18 cellular contexts compared by ENCODE assay signal in genomic region chr5:150073086-150073625, GRCh38. TPM values are rescaled to one million over a fixed set of nuclear protein-coding genes. Genes with fewer than 3 reads are reported as not detected.
A peak's percentile ranks its signal among the peaks of the same experiment; 100 is the strongest.
DNase-seq lines count a peak whose midpoint lies in the region; ATAC-seq and TF ChIP-seq lines count a peak whose summit lies in the region.
"Had no signal": no experiment of that assay in that cellular context is flagged by ENCODE, and none has a peak within 500 bp of the region (broad histone marks: within the 10 kb centered on the region; RNA-seq: fewer than 3 reads in every experiment).

No MANE protein-coding gene starts in this region.

- no peak for TF ChIP-seq EP300 in stomach (IDR thresholded peaks at IDR 0.05)

- intact Hi-C loops in cardiac septum (cut with DNase I), result no loop called here
- intact Hi-C loops in left ventricle myocardium inferior (cut with micrococcal nuclease), result no loop called here
- intact Hi-C loops in stomach (cut with DNase I; ENCODE audit: low total_unique reads), result no loop called here

- no peak overlapping the region for H3K27ac Mint-ChIP-seq in endodermal cell

- in situ Hi-C loops in GM23248 (cut with MboI), result no loop called here

- H2AFZ ChIP-seq in GM23248, result no peak overlapping the region
- H2AFZ ChIP-seq: PC-9 had no signal

- DNase-seq in cardiac septum (ENCODE audit: low spot score) (peak; percentile 70), left ventricle myocardium inferior (no peak), endodermal cell (peak; percentile 28), stomach (peak; percentile 15), activated gamma-delta T cell treated with Interleukin-2 at 50 U/mL for 16 hours (no peak), GM23248 (no peak)
- DNase-seq: ACHN, AML-193, COR-L47, DMS153, NCI-H1092, NCI-H146, NCI-H2081 treated with DMSO at 0.1 percent for 48 hours, NCI-H510A, NCI-H774, PC-9 had no signal

- H3K4me1 ChIP-seq in left ventricle myocardium inferior, result no peaks in the 10 kb centered on the region
- H3K4me1 ChIP-seq in endodermal cell (ENCODE audit: control insufficient read depth, insufficient read depth, low read length), result no peaks in the 10 kb centered on the region
- peaks cover 0 to 5% (median 0%) of the 10 kb centered on the region in 4 donors for H3K4me1 ChIP-seq in stomach
- no peaks in the 10 kb centered on the region for H3K4me1 ChIP-seq in GM23248 (ENCODE audit: insufficient read depth)

- no peak overlapping the region for H3K4me3 ChIP-seq in left ventricle myocardium inferior
- H3K4me3 ChIP-seq in endodermal cell (ENCODE audit: low read length), result no peak overlapping the region
- H3K4me3 ChIP-seq in stomach, result no peak overlapping the region
- H3K4me3 ChIP-seq in GM23248, result no peak overlapping the region
- H3K4me3 ChIP-seq: PC-9 had no signal

- H3K27me3 ChIP-seq in left ventricle myocardium inferior (ENCODE audit: low read depth) (no peaks in the 10 kb centered on the region), endodermal cell (ENCODE audit: control insufficient read depth, insufficient read depth, low read length, poor library complexity, severe bottlenecking) (peaks cover 19% of the 10 kb centered on the region), stomach (no peaks in the 10 kb centered on the region), GM23248 (replicated peaks; ENCODE audit: insufficient read depth) (no peaks in the 10 kb centered on the region)

- 88 to 95% methylated on average over 2 to 5 of the region's 5 CpGs for WGBS in endodermal cell (ENCODE audit: insufficient coverage in 1 of 2, insufficient read length in 1 of 2), 2 experiments
- WGBS in stomach, 5 donors, result 73 to 93% (median 92%) methylated on average over 5 of the region's 5 CpGs
- WGBS in GM23248 (ENCODE audit: low coverage in 1 of 2, low lambda C conversion rate in 2 of 2, missing lambda C conversion rate in 2 of 2), 2 experiments, result 73 to 76% methylated on average over 5 of the region's 5 CpGs

- no peaks in the 10 kb centered on the region for H3K9me2 ChIP-seq in GM23248 (ENCODE audit: insufficient read depth)

- no peaks in the 10 kb centered on the region for H3K79me2 ChIP-seq in GM23248 (ENCODE audit: insufficient read depth)

- H3K9ac ChIP-seq in endodermal cell (ENCODE audit: extremely low read depth, low read length, poor library complexity, severe bottlenecking) (no peak overlapping the region), GM23248 (no peak overlapping the region)

- no peaks in the 10 kb centered on the region for H3K9me3 Mint-ChIP-seq in endodermal cell

- TF ChIP-seq CTCF in left ventricle myocardium inferior (IDR thresholded peaks at IDR 0.05; ENCODE audit: borderline replicate concordance) (no peak), endodermal cell (conservative IDR thresholded peaks at IDR 0.05) (no peak), stomach (IDR thresholded peaks at IDR 0.05) (no peak)

- no peaks in the 10 kb centered on the region for H4K20me1 ChIP-seq in GM23248 (ENCODE audit: insufficient read depth)

- no peak overlapping the region for H3K27ac ChIP-seq in left ventricle myocardium inferior (replicated peaks)
- no peak overlapping the region for H3K27ac ChIP-seq in endodermal cell (ENCODE audit: low read depth, low read length)
- no peak overlapping the region for H3K27ac ChIP-seq in stomach
- no peak overlapping the region for H3K27ac ChIP-seq in GM23248
- H3K27ac ChIP-seq: PC-9 had no signal

- no peak for TF ChIP-seq POLR2A in stomach (IDR thresholded peaks at IDR 0.05)

- H3K27me3 Mint-ChIP-seq in endodermal cell (ENCODE audit: insufficient read depth), result no peaks in the 10 kb centered on the region

- no peak overlapping the region for H3K4me3 Mint-ChIP-seq in endodermal cell

- H3K36me3 ChIP-seq in left ventricle myocardium inferior, result no peaks in the 10 kb centered on the region
- H3K36me3 ChIP-seq in endodermal cell (ENCODE audit: control insufficient read depth, insufficient read depth, low read length), result no peaks in the 10 kb centered on the region
- peaks cover 0 to 9% (median under 1%) of the 10 kb centered on the region in 4 donors for H3K36me3 ChIP-seq in stomach
- H3K36me3 ChIP-seq in GM23248 (ENCODE audit: low read depth), result no peaks in the 10 kb centered on the region

- no peak overlapping the region for H3K4me2 ChIP-seq in GM23248 (ENCODE audit: unreplicated experiment)
- H3K4me2 ChIP-seq: PC-9 had no signal

- H3F3A ChIP-seq in GM23248 (ENCODE audit: insufficient read depth), result no peaks in the 10 kb centered on the region

- no peaks in the 10 kb centered on the region for H3K36me3 Mint-ChIP-seq in endodermal cell (ENCODE audit: low read depth)

- no peaks in the 10 kb centered on the region for H3K9me3 ChIP-seq in left ventricle myocardium inferior (replicated peaks)
- H3K9me3 ChIP-seq in endodermal cell (ENCODE audit: control insufficient read depth, low read length), result no peaks in the 10 kb centered on the region
- no peaks in the 10 kb centered on the region for H3K9me3 ChIP-seq in stomach
- no peaks in the 10 kb centered on the region for H3K9me3 ChIP-seq in GM23248 (ENCODE audit: low read depth)

- no peaks in the 10 kb centered on the region for H3K4me1 Mint-ChIP-seq in endodermal cell

- no peak for ATAC-seq in GM19463 (IDR thresholded peaks at IDR 0.05; ENCODE audit: unreplicated experiment)

RNA-seq across cellular contexts. Expression of gene CSF1R, which starts 13.2 kb away (rescaled TPM):
- total RNA-seq in cardiac septum (11.9 TPM), left ventricle myocardium inferior (15.5 TPM), endodermal cell (not detected), stomach (100 to 1,000 TPM in 1 of 5 donors, 10 to 100 TPM in 4; 17.8 to 235 (median 34.9) TPM)
- polyA plus RNA-seq in endodermal cell (2013, experiment 1 of 2), result 0.39 TPM
- polyA plus RNA-seq in endodermal cell (2013, experiment 2 of 2), result not detected
- polyA plus RNA-seq in stomach (10 to 100 TPM in 1 of 3 donors, 1 to 10 TPM in 2; 3.0 to 10.2 (median 8.5) TPM), GM23248 (2016; fragmentation: Nextera tagmentation; extraction: Ambion mirVana) (0.48 and 0.56 TPM in 2 replicates)
- total RNA-seq in GM23248 (2014; rRNA removed; shearing (Covaris generic)), result 0.63 TPM in 1 of 2 replicates, not detected in the other
- total RNA-seq: H7 had no signal

Comparison
In these comparisons a context has a peak if more than half of its experiments do, and no peak if none do; other contexts are left out.
1. DNase-seq: peak in cardiac septum (single experiment), endodermal cell (single experiment) and stomach (single experiment); none in left ventricle myocardium inferior (single experiment), activated gamma-delta T cell treated with Interleukin-2 at 50 U/mL for 16 hours (single experiment) and GM23248 (single experiment).